16 cellular contexts compared by ENCODE assay signal in genomic region chr9:37922391-37923120, GRCh38. TPM values are rescaled to one million over a fixed set of nuclear protein-coding genes. Genes with fewer than 3 reads are reported as not detected.
A peak's percentile ranks its signal among the peaks of the same experiment; 100 is the strongest.
DNase-seq lines count a peak whose midpoint lies in the region; ATAC-seq, FAIRE-seq and TF ChIP-seq lines count a peak whose summit lies in the region.
"Had no signal": no experiment of that assay in that cellular context is flagged by ENCODE, and none has a peak within 500 bp of the region (broad histone marks: within the 10 kb centered on the region; RNA-seq: fewer than 3 reads in every experiment).

No MANE protein-coding gene starts in this region.

- dilution Hi-C loops in keratinocyte (cut with MboI; ENCODE audit: extremely low pct_ligation_motif_present, low sequenced_read_pairs) = no loop called here

- peak overlapping the region; percentile 62; the same call in 1 of the 2 replicates for H2BK12ac ChIP-seq in H1 (ENCODE audit: low read depth, low read length)

- no peak for FAIRE-seq in H1 (lab: Jason Lieb, UNC)
- no peak for FAIRE-seq in keratinocyte (lab: Jason Lieb, UNC)

- H3K23me2 ChIP-seq in H1 (ENCODE audit: low read depth, low read length) = no peaks in the 10 kb centered on the region

- H2BK15ac ChIP-seq in H1 (ENCODE audit: low read length) = peak overlapping the region; percentile 32

- H3K9me3 ChIP-seq in H1 (ENCODE audit: insufficient read depth in 2 of 2, low read depth in 1 of 2, low read length in 1 of 2) (no peaks in the 10 kb centered on the region), keratinocyte (ENCODE audit: control insufficient read depth, low read depth, low read length) (no peaks in the 10 kb centered on the region), sigmoid colon (no peaks in the 10 kb centered on the region)
- H3K9me3 ChIP-seq: BE2C had no signal

- no peak for TF ChIP-seq RAD21 in H1 (IDR thresholded peaks at IDR 0.05 in 1 of 2, conservative IDR thresholded peaks at IDR 0.05 in 1 of 2; ENCODE audit: low read depth in 2 of 2, low read length in 2 of 2)

- no peak overlapping the region for H3K4ac ChIP-seq in H1 (replicated peaks; ENCODE audit: insufficient read length, low read depth, low read length)

- no peak overlapping the region for H3K4me3 Mint-ChIP-seq in activated CD4-positive, alpha-beta T cell treated with anti-CD3 and anti-CD28 coated beads, Interleukin-2, amount 10 ng/mL, durations not matched to agents 24 days and 14 days
- H3K4me3 Mint-ChIP-seq: dendritic cell treated with granulocyte-macrophage colony-stimulating factor and Interleukin-4, amounts not matched to agents 40 ng/mL and 50 ng/mL, for 4 days had no signal

- no peaks in the 10 kb centered on the region for H3K27me3 Mint-ChIP-seq in activated CD4-positive, alpha-beta T cell treated with anti-CD3 and anti-CD28 coated beads, Interleukin-2, amount 10 ng/mL, durations not matched to agents 24 days and 14 days
- H3K27me3 Mint-ChIP-seq: dendritic cell treated with granulocyte-macrophage colony-stimulating factor and Interleukin-4, amounts not matched to agents 40 ng/mL and 50 ng/mL, for 4 days had no signal

- TF ChIP-seq EP300 in H1 (IDR thresholded peaks at IDR 0.05; ENCODE audit: borderline replicate concordance in 1 of 2, low read depth in 2 of 2, low read length in 2 of 2) (no peak), sigmoid colon (IDR thresholded peaks at IDR 0.05) (no peak)

- no peak overlapping the region for H3K14ac ChIP-seq in H1 (ENCODE audit: insufficient read length)

- H3K27me3 ChIP-seq in H1 (replicated peaks in 1 of 4; ENCODE audit: control insufficient read depth in 3 of 4, extremely low read depth in 1 of 4, insufficient read depth in 3 of 4, low read length in 3 of 4) (no peaks in the 10 kb centered on the region), keratinocyte (ENCODE audit: control insufficient read depth, extremely low read depth, insufficient read depth, low read length) (no peaks in the 10 kb centered on the region), sigmoid colon (no peaks in the 10 kb centered on the region)
- H3K27me3 ChIP-seq: BE2C had no signal

- no peak for TF ChIP-seq CTCF in H1 (IDR thresholded peaks at IDR 0.05; ENCODE audit: control extremely low read depth in 1 of 3, insufficient read depth in 1 of 3, low read depth in 1 of 3, low read length in 3 of 3)
- TF ChIP-seq CTCF in keratinocyte (optimal IDR thresholded peaks at IDR 0.05 in 1 of 3, IDR thresholded peaks at IDR 0.05 in 1 of 3, conservative IDR thresholded peaks at IDR 0.05 in 1 of 3; ENCODE audit: extremely low read depth in 1 of 3, insufficient read depth in 2 of 3, low read length in 3 of 3) = no peak
- TF ChIP-seq CTCF in sigmoid colon (IDR thresholded peaks at IDR 0.05) = no peak

- no peaks in the 10 kb centered on the region; a peak in 1 of 8 replicates for H3K36me3 ChIP-seq in H1 (ENCODE audit: control insufficient read depth in 2 of 4, insufficient read depth in 4 of 4, low read length in 3 of 4)
- peaks cover 13 to 16% of the 10 kb centered on the region in 2 experiments for H3K36me3 ChIP-seq in keratinocyte (ENCODE audit: control insufficient read depth in 2 of 2, extremely low read depth in 1 of 2, insufficient read depth in 2 of 2, low read length in 2 of 2)
- H3K36me3 ChIP-seq in sigmoid colon = peaks cover 0 to 17% (median 3%) of the 10 kb centered on the region in 4 donors

- H2BK20ac ChIP-seq in H1 (ENCODE audit: low read length) = 0 out of 2 replicates have a peak overlapping the region, but pooled peaks have one; percentile 77

- H2BK120ac ChIP-seq in H1 (replicated peaks; ENCODE audit: low read depth, low read length) = no peak overlapping the region

- no peak for ATAC-seq in HG03342 (IDR thresholded peaks at IDR 0.05; ENCODE audit: unreplicated experiment)
- no peak for ATAC-seq in GM21529 (IDR thresholded peaks at IDR 0.05; ENCODE audit: unreplicated experiment)

- no peaks in the 10 kb centered on the region for H3K9me3 Mint-ChIP-seq in activated CD4-positive, alpha-beta T cell treated with anti-CD3 and anti-CD28 coated beads, Interleukin-2, amount 10 ng/mL, durations not matched to agents 24 days and 14 days
- H3K9me3 Mint-ChIP-seq: dendritic cell treated with granulocyte-macrophage colony-stimulating factor and Interleukin-4, amounts not matched to agents 40 ng/mL and 50 ng/mL, for 4 days had no signal

- H4K8ac ChIP-seq in H1 (ENCODE audit: extremely low read depth, insufficient read depth, low read length) = 0 out of 2 replicates have a peak overlapping the region, but pooled peaks have one; percentile 46

- H3K79me2 ChIP-seq in H1 (ENCODE audit: control insufficient read depth in 1 of 2, insufficient read depth in 2 of 2, low read length in 2 of 2) (no peaks in the 10 kb centered on the region), keratinocyte (ENCODE audit: control insufficient read depth, insufficient read depth, low read length) (peaks cover 17% of the 10 kb centered on the region)

- H3K9me1 ChIP-seq in keratinocyte (ENCODE audit: control insufficient read depth, extremely low read depth, insufficient read depth, low read length) = no peaks in the 10 kb centered on the region

- peak overlapping the region; percentile 46 for H4K91ac ChIP-seq in H1 (replicated peaks; ENCODE audit: insufficient read length, low read length)

- DNase-seq in OCI-M1 (lab: John Stamatoyannopoulos, UW) (peak; percentile 7), H1 (ENCODE audit: low read depth in 1 of 2, low spot score in 2 of 2) (no peak), keratinocyte (ENCODE audit: low read depth, low spot score) (no peak), sigmoid colon (peak; percentile 56), NCI-H510A (lab: John Stamatoyannopoulos, UW) (no peak)
- DNase-seq in activated CD4-positive, alpha-beta T cell treated with anti-CD3 and anti-CD28 coated beads, Interleukin-2, amount 10 ng/mL, durations not matched to agents 24 days and 14 days = no peak
- DNase-seq: BE2C; hypothalamus; NCI-H146; PC-9; stimulated activated CD4-positive, alpha-beta T cell treated with anti-CD3 and anti-CD28 coated beads, Interleukin-12 subunit alpha, Interleukin-12 subunit beta, amount 100 ng/mL, for 4 hours had no signal

- H3K79me1 ChIP-seq in H1 (ENCODE audit: low read depth, low read length) = peaks cover 2% of the 10 kb centered on the region; the same call in 1 of the 2 replicates

- no peak overlapping the region; the same call in 1 of the 2 replicates for H3K27ac ChIP-seq in H1 (ENCODE audit: low read depth, low read length)
- H3K27ac ChIP-seq in keratinocyte (ENCODE audit: control insufficient read depth, insufficient read depth, low read length) = peak overlapping the region; percentile 78
- peak overlapping the region in 1 of 4 donors; percentile 28 for H3K27ac ChIP-seq in sigmoid colon
- H3K27ac ChIP-seq: KMS-11, PC-9 had no signal

- H3K23ac ChIP-seq in H1 (ENCODE audit: insufficient read length) = no peak overlapping the region

- intact Hi-C loops in sigmoid colon (cut with DNase I) = no loop called here
- intact Hi-C loops in activated CD4-positive, alpha-beta T cell treated with anti-CD3 and anti-CD28 coated beads, Interleukin-2, amount 10 ng/mL, durations not matched to agents 24 days and 14 days (cut with micrococcal nuclease) = no loop called here

- H3K4me2 ChIP-seq in H1 (ENCODE audit: insufficient read depth in 1 of 2, low read depth in 2 of 2, low read length in 2 of 2) = no peak overlapping the region
- H3K4me2 ChIP-seq in keratinocyte (ENCODE audit: control insufficient read depth, extremely low read depth, insufficient read depth, low read depth, low read length) = peak overlapping the region; percentile 90
- H3K4me2 ChIP-seq: KMS-11, PC-9 had no signal

- no peak overlapping the region for H3K9ac ChIP-seq in H1 (replicated peaks in 1 of 4; ENCODE audit: extremely low read depth in 1 of 4, low read depth in 3 of 4, low read length in 3 of 4)
- peak overlapping the region; percentile 67 for H3K9ac ChIP-seq in keratinocyte (ENCODE audit: control insufficient read depth, extremely low read depth, insufficient read depth, low read length)
- H3K9ac ChIP-seq: KMS-11 had no signal

- H3K27ac Mint-ChIP-seq in activated CD4-positive, alpha-beta T cell treated with anti-CD3 and anti-CD28 coated beads, Interleukin-2, amount 10 ng/mL, durations not matched to agents 24 days and 14 days = no peak overlapping the region
- H3K27ac Mint-ChIP-seq: dendritic cell treated with granulocyte-macrophage colony-stimulating factor and Interleukin-4, amounts not matched to agents 40 ng/mL and 50 ng/mL, for 4 days had no signal

- POLR2A ChIA-PET in H1 (lab: Charles Lee; ENCODE audit: partially characterized antibody) = interaction anchor here (1.9 kb wide), 1 partner anchor 95 kb away, joined by 6 read pairs; no protein-coding TSS in a partner anchor

- TF ChIP-seq POLR2A in H1 (IDR thresholded peaks at IDR 0.05; ENCODE audit: control extremely low read depth in 1 of 2, low read depth in 2 of 2, low read length in 2 of 2) (no peak), sigmoid colon (IDR thresholded peaks at IDR 0.05) (no peak)

- H3K4me1 Mint-ChIP-seq in activated CD4-positive, alpha-beta T cell treated with anti-CD3 and anti-CD28 coated beads, Interleukin-2, amount 10 ng/mL, durations not matched to agents 24 days and 14 days = peaks cover 2% of the 10 kb centered on the region

- H3K18ac ChIP-seq in H1 (ENCODE audit: extremely low read depth, low read length) = 0 out of 2 replicates have a peak overlapping the region, but pooled peaks have one; percentile 51

- peak overlapping the region; percentile 79 for H2BK5ac ChIP-seq in H1 (ENCODE audit: low read depth, low read length)

- peaks cover 0 to 35% (median 14%) of the 10 kb centered on the region in 4 experiments; a peak in 5 of 7 replicates for H3K4me1 ChIP-seq in H1 (replicated peaks in 1 of 4; ENCODE audit: control insufficient read depth in 3 of 4, insufficient read depth in 4 of 4, low read length in 3 of 4)
- peaks cover 38% of the 10 kb centered on the region for H3K4me1 ChIP-seq in keratinocyte (ENCODE audit: control insufficient read depth, extremely low read depth, insufficient read depth, low read length)
- peaks cover 0 to 15% (median 3%) of the 10 kb centered on the region in 4 donors for H3K4me1 ChIP-seq in sigmoid colon

- H3K36me3 Mint-ChIP-seq in activated CD4-positive, alpha-beta T cell treated with anti-CD3 and anti-CD28 coated beads, Interleukin-2, amount 10 ng/mL, durations not matched to agents 24 days and 14 days (ENCODE audit: low read depth) = no peaks in the 10 kb centered on the region

- no peak overlapping the region for H2AK5ac ChIP-seq in H1 (ENCODE audit: low read depth, low read length)

- H2AFZ ChIP-seq in H1 (ENCODE audit: low read length) (no peak overlapping the region), keratinocyte (ENCODE audit: control insufficient read depth, low read length) (no peak overlapping the region)
- H2AFZ ChIP-seq: PC-9 had no signal

- H4K5ac ChIP-seq in H1 (ENCODE audit: insufficient read length, low read depth, low read length) = no peak overlapping the region

- CTCF ChIA-PET in H1 (lab: Charles Lee; ENCODE audit: partially characterized antibody) = interaction anchor here (0.6 to 1.8 kb wide), 5 partner anchors 14 to 165 kb away, joined by 3 to 5 read pairs (median 3); no protein-coding TSS in a partner anchor

- H4K20me1 ChIP-seq in H1 (replicated peaks in 1 of 2; ENCODE audit: control insufficient read depth in 1 of 2, insufficient read depth in 2 of 2, low read length in 2 of 2) (peaks cover 0 to 3% of the 10 kb centered on the region in 2 experiments), keratinocyte (ENCODE audit: control insufficient read depth, extremely low read depth, insufficient read depth, low read length) (no peaks in the 10 kb centered on the region)

- no peak overlapping the region for H3K4me3 ChIP-seq in H1 (ENCODE audit: extremely low read depth in 1 of 4, insufficient read depth in 2 of 4, low read depth in 3 of 4, low read length in 4 of 4)
- H3K4me3 ChIP-seq in keratinocyte (ENCODE audit: control insufficient read depth in 2 of 3, extremely low read depth in 1 of 3, insufficient read depth in 2 of 3, low read depth in 1 of 3, low read length in 3 of 3) = peak overlapping the region in 2 of 3 experiments; percentile 40 to 45
- H3K4me3 ChIP-seq in sigmoid colon = no peak overlapping the region
- H3K4me3 ChIP-seq: lung, PC-9 had no signal

- H3K56ac ChIP-seq in H1 (replicated peaks; ENCODE audit: insufficient read length, low read depth, low read length) = no peak overlapping the region

- 86% methylated on average over 13 of the region's 13 CpGs; no CpG with 5 or more reads in 1 of the 2 experiments for WGBS in H1 (ENCODE audit: extremely low coverage in 1 of 2, insufficient coverage in 1 of 2, insufficient read length in 1 of 2, insufficient replicate concordance in 2 of 2, low coverage in 1 of 2, low lambda C conversion rate in 2 of 2, missing lambda C conversion rate in 1 of 2), 2 experiments
- 74 to 80% methylated on average over 13 of the region's 13 CpGs for WGBS in sigmoid colon, 2 donors

RNA-seq across cellular contexts. Expression of gene SLC25A51, which starts 18.6 kb away (rescaled TPM):
- 14.5 and 16.8 TPM in 2 replicates for total RNA-seq in H1 (2021; fragmentation: NEBNext Ultra II Directional; extraction: Animal tissue kit (Norgen Biotek cat#: 25700))
- polyA plus RNA-seq in H1 (2011; rRNA removed) (5.4 and 8.0 TPM in 2 replicates), keratinocyte (19.5 to 31.8 TPM (median 22.2 TPM) in 3 replicates), sigmoid colon (1 to 10 TPM; 4.2 to 8.9 (median 8.6) TPM)
- 6.3 TPM for polyA plus RNA-seq in H1 (2011; cell fraction: cytosol; rRNA removed)
- polyA plus RNA-seq in H1 (2011; cell fraction: nucleus; rRNA removed) = 6.7 TPM
- polyA plus RNA-seq in H1 (2012, experiment 1 of 2) = 5.5 to 7.7 TPM (median 6.4 TPM) in 4 replicates
- polyA plus RNA-seq in H1 (2012, experiment 2 of 2) = 1.9 TPM
- 8.0 TPM for polyA plus RNA-seq in H1 (2013, experiment 1 of 2)
- polyA plus RNA-seq in H1 (2013, experiment 2 of 2) = 7.4 TPM
- 37.8 and 43.4 TPM in 2 replicates for polyA minus RNA-seq in H1 (2011; rRNA and poly(A)+ RNA removed)
- polyA minus RNA-seq in H1 (2011; cell fraction: cytosol; rRNA and poly(A)+ RNA removed) = 11.3 TPM
- 28.6 TPM for polyA minus RNA-seq in H1 (2011; cell fraction: nucleus; rRNA and poly(A)+ RNA removed)
- polyA plus RNA-seq in keratinocyte (2011; ENCODE audit: low read depth) = 2.2 TPM
- 15.5 and 23.1 TPM in 2 replicates for polyA plus RNA-seq in keratinocyte (2011; cell fraction: cytosol; rRNA removed)
- 22.0 and 22.4 TPM in 2 replicates for polyA plus RNA-seq in keratinocyte (2011; cell fraction: nucleus; rRNA removed)
- polyA plus RNA-seq in keratinocyte (2012; ENCODE audit: low replicate concordance) = 10.5 and 15.1 TPM in 2 replicates
- polyA minus RNA-seq in keratinocyte = 39.0 to 66.1 TPM (median 46.3 TPM) in 3 replicates
- 34.7 TPM for polyA minus RNA-seq in keratinocyte (2011; cell fraction: cytosol; rRNA and poly(A)+ RNA removed)
- polyA minus RNA-seq in keratinocyte (2011; cell fraction: nucleus; rRNA and poly(A)+ RNA removed) = 20.3 and 47.3 TPM in 2 replicates
- total RNA-seq in sigmoid colon = 10 to 100 TPM; 19.3 to 31.0 (median 27.3) TPM
- total RNA-seq in activated CD4-positive, alpha-beta T cell treated with anti-CD3 and anti-CD28 coated beads, Interleukin-2, amount 10 ng/mL, durations not matched to agents 24 days and 14 days = 32.0 and 33.3 TPM in 2 replicates

Comparison
In these comparisons a context has a peak if more than half of its experiments do, and no peak if none do; other contexts are left out.
1. DNase-seq: peak in OCI-M1 (single experiment) and sigmoid colon (single experiment); none in H1 (0 of 2), keratinocyte (single experiment), NCI-H510A (single experiment) and activated CD4-positive, alpha-beta T cell treated with anti-CD3 and anti-CD28 coated beads, Interleukin-2, amount 10 ng/mL, durations not matched to agents 24 days and 14 days (single experiment).
2. H3K4me3 ChIP-seq: peak in keratinocyte (2 of 3); none in H1 (0 of 4) and sigmoid colon (0 of 4).